Comparison of ENCODE assay signal across 8 cellular contexts in the genomic region with DNA sequence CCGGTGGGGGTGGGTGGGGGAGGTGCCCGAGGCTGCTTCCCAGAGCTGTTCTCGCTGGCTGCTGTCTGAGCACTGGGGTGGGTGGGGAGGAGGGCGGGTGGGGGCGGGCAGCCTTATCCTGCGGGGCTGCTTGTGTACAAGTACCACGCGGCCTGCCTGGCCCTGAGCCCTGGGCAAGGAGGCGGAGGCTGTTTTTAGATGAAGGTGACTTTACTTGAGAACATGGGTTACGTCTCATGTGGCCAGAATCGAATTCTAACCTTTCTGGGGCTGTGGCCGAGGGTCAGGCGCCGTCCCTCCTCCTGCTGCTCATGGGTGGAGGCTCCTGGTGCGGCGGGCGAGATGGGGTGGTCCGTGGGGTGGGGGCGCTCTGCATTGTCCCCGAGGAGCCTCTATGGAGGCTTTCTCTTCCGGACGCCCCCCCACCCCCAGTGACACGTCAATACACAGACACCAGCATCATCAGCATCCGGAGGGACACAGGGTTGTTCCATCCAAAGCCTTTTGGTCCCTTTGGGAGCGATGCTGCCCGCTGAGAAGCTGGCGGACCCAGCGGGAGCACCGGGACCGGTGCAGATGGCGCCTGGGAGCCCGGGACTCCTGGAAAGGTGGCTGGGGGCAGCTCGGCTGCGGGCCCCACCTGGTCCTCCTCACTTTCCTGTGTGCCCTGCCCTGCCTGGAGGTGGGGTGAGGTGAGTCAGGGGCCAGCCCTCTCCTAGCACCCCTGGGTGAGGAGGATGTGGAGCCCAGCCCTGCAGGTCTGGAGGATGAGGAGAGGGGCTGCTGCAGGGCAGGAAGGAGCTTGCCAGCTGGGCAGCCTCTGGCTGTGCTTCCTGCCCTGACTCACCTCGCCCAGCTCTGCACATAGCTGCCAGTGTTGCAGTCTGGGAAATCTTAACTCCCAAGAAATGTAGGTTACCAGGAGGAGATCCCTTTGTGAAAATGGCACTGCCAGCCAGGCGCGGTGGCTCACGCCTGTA. TPM values are rescaled to one million over a fixed set of nuclear protein-coding genes. Genes with fewer than 3 reads are reported as not detected.
DNase-seq lines count a peak whose midpoint lies in the region; ATAC-seq and TF ChIP-seq lines count a peak whose summit lies in the region.

No MANE protein-coding gene starts in this region.

- H3K9me3 ChIP-seq in ovary: no peaks in the 10 kb centered on the region

- peaks cover 32% of the 10 kb centered on the region for H3K4me1 ChIP-seq in ovary (ENCODE audit: insufficient read depth)

- intact Hi-C loops in ovary (cut with DNase I): loop anchor here in 1 of 4 donors (5.0 kb wide), 1 partner anchor 44 kb away; a partner anchor contains a TSS

- TF ChIP-seq CTCF in fibroblast of villous mesenchyme (IDR thresholded peaks at IDR 0.05; ENCODE audit: insufficient read depth, low read depth, low read length) (no peak), ovary (IDR thresholded peaks at IDR 0.05) (no peak)

- DNase-seq in ELR (ENCODE audit: low read depth): peak; percentile 75
- DNase-seq in SW 1271 (lab: John Stamatoyannopoulos, UW): peak; percentile 57 to 84
- DNase-seq in fibroblast of villous mesenchyme (ENCODE audit: low read depth): peak; percentile 58
- DNase-seq in ovary: peak; percentile 67 to 82 (median 71)
- DNase-seq in activated T-cell treated with anti-CD3 and anti-CD28 coated beads for 4 hours: no peak

- no peak for TF ChIP-seq POLR2A in ovary (IDR thresholded peaks at IDR 0.05)

- no peak overlapping the region for H3K27ac ChIP-seq in ovary

- 27 to 33% (median 29%) methylated on average over 36 to 38 of the region's 38 CpGs for WGBS in ovary, 3 donors

- H3K4me3 ChIP-seq in fibroblast of villous mesenchyme (ENCODE audit: low read depth, low read length) (peak overlapping the region; percentile 97), ovary (peak overlapping the region; percentile 28)

- ATAC-seq in GM19463 (IDR thresholded peaks at IDR 0.05; ENCODE audit: unreplicated experiment): no peak
- ATAC-seq in GM21423 (IDR thresholded peaks at IDR 0.05; ENCODE audit: unreplicated experiment): no peak
- no peak for ATAC-seq in GM19324 (IDR thresholded peaks at IDR 0.05; ENCODE audit: low FRiP score, unreplicated experiment)

- no peaks in the 10 kb centered on the region for H3K36me3 ChIP-seq in ovary

- no peaks in the 10 kb centered on the region for H3K27me3 ChIP-seq in ovary

- TF ChIP-seq EP300 in ovary (IDR thresholded peaks at IDR 0.05): no peak

RNA-seq across cellular contexts. Expression of a gene that starts 3.4 kb away (rescaled TPM):
- total RNA-seq in fibroblast of villous mesenchyme (191 and 207 TPM in 2 replicates), ovary (100 to 1,000 TPM; 225 to 484 (median 324) TPM)
- polyA plus RNA-seq in ovary: 100 to 1,000 TPM; 111 to 290 TPM

RNA-seq across cellular contexts. Expression of a gene that starts 13.9 kb away (rescaled TPM):
- total RNA-seq in fibroblast of villous mesenchyme: 0.32 and 0.86 TPM in 2 replicates
- total RNA-seq in ovary: under 1 TPM in 3 of 7 donors, not detected in 4; 0.07 to 0.23 (median 0.10) TPM
- polyA plus RNA-seq in ovary: under 1 TPM in 1 of 2 donors, not detected in 1; 0.13 TPM

RNA-seq across cellular contexts. Expression of a gene that starts 32.0 kb away (rescaled TPM):
- total RNA-seq in fibroblast of villous mesenchyme (0.32 and 0.43 TPM in 2 replicates), ovary (1 to 10 TPM in 1 of 7 donors, under 1 TPM in 5, not detected in 1; 0.31 to 1.7 (median 0.56) TPM)
- under 1 TPM in 1 of 2 donors, not detected in 1; 0.48 TPM for polyA plus RNA-seq in ovary

RNA-seq across cellular contexts. Expression of a gene that starts 44.3 kb away (rescaled TPM):
- 52.2 and 53.1 TPM in 2 replicates for total RNA-seq in fibroblast of villous mesenchyme
- total RNA-seq in ovary: 10 to 100 TPM; 45.6 to 78.9 (median 56.1) TPM
- polyA plus RNA-seq in ovary: 10 to 100 TPM; 13.2 to 59.7 TPM

RNA-seq across cellular contexts. Expression of a gene that starts 57.5 kb away (rescaled TPM):
- 23.2 and 25.5 TPM in 2 replicates for total RNA-seq in fibroblast of villous mesenchyme
- 10 to 100 TPM; 19.9 to 52.3 (median 43.9) TPM for total RNA-seq in ovary
- 10 to 100 TPM; 13.5 to 39.6 TPM for polyA plus RNA-seq in ovary
